ENCODE assay signal across 4 cellular contexts in genomic region chr7:154030476-154030875, GRCh38. TPM values are rescaled to one million over a fixed set of nuclear protein-coding genes. Genes with fewer than 3 reads are reported as not detected.
"Had no signal": no experiment of that assay in that cellular context is flagged by ENCODE, and none has a peak within 500 bp of the region (broad histone marks: within the 10 kb centered on the region; RNA-seq: fewer than 3 reads in every experiment).

No MANE protein-coding gene starts in this region.

RNA-seq across cellular contexts. Expression of gene DPP6, which starts 21.7 kb away (rescaled TPM):
- total RNA-seq: LHCN-M2, MCF 10A, PC-3, SJSA1 had no signal
